ENCODE assay signal across 20 cellular contexts in genomic region chr14:95424533-95424932, GRCh38.
DNase-seq lines count a peak whose midpoint lies in the region; ATAC-seq and TF ChIP-seq lines count a peak whose summit lies in the region.
"Had no signal": no experiment of that assay in that cellular context is flagged by ENCODE, and none has a peak within 500 bp of the region (broad histone marks: within the 10 kb centered on the region; RNA-seq: fewer than 3 reads in every experiment).

No MANE protein-coding gene starts in this region.

- H4K91ac ChIP-seq in IMR-90 (ENCODE audit: insufficient read depth, low read depth, low read length): no peak overlapping the region

- H3K4me1 ChIP-seq in IMR-90 (ENCODE audit: control insufficient read depth, insufficient read depth, low read length): no peaks in the 10 kb centered on the region; the same call in 1 of the 2 replicates
- no peaks in the 10 kb centered on the region for H3K4me1 ChIP-seq in body of pancreas
- peaks cover 0 to 5% (median 0%) of the 10 kb centered on the region in 12 donors for H3K4me1 ChIP-seq in heart left ventricle
- H3K4me1 ChIP-seq: colonic mucosa had no signal

- H3K56ac ChIP-seq in IMR-90 (ENCODE audit: extremely low read depth, insufficient read depth, low read length): no peak overlapping the region

- TF ChIP-seq RAD21 in IMR-90 (IDR thresholded peaks at IDR 0.05; ENCODE audit: low read length): no peak

- no peak for TF ChIP-seq CTCF in IMR-90 (conservative IDR thresholded peaks at IDR 0.05; ENCODE audit: low read depth, low read length)
- TF ChIP-seq CTCF in body of pancreas (IDR thresholded peaks at IDR 0.05): no peak
- TF ChIP-seq CTCF in heart left ventricle (IDR thresholded peaks at IDR 0.05): no peak
- no peak for TF ChIP-seq CTCF in GM13976 (IDR thresholded peaks at IDR 0.05; ENCODE audit: borderline replicate concordance, control extremely low read depth, extremely low read depth, insufficient read depth, missing control alignments)

- no peak overlapping the region for H4K8ac ChIP-seq in IMR-90 (ENCODE audit: low read depth in 2 of 2, low read length in 2 of 2)

- no peak overlapping the region for H3K14ac ChIP-seq in IMR-90 (replicated peaks; ENCODE audit: low read depth, low read length)

- no peak overlapping the region for H2BK15ac ChIP-seq in IMR-90 (ENCODE audit: low read depth, low read length)

- no peak overlapping the region for H3K27ac ChIP-seq in IMR-90 (ENCODE audit: insufficient read depth, low read length)
- no peak overlapping the region for H3K27ac ChIP-seq in body of pancreas
- H3K27ac ChIP-seq in heart left ventricle: no peak overlapping the region
- H3K27ac ChIP-seq: colonic mucosa, neutrophil, tibial artery had no signal

- no peak overlapping the region for H3K23ac ChIP-seq in IMR-90 (ENCODE audit: low read depth, low read length)

- no peak overlapping the region for H3K4ac ChIP-seq in IMR-90 (ENCODE audit: low read depth, low read length)

- in situ Hi-C loops in IMR-90 (cut with MboI; ENCODE audit: low sequenced_read_pairs) (no loop called here), GM13976 (cut with MboI; ENCODE audit: low sequenced_read_pairs, unreplicated experiment) (no loop called here)

- no peak overlapping the region for H3K4me3 ChIP-seq in IMR-90 (ENCODE audit: insufficient read depth, low read depth, low read length)
- H3K4me3 ChIP-seq in body of pancreas: no peak overlapping the region
- no peak overlapping the region for H3K4me3 ChIP-seq in heart left ventricle
- H3K4me3 ChIP-seq: colonic mucosa, tibial artery had no signal

- no peak overlapping the region for H3K18ac ChIP-seq in IMR-90 (ENCODE audit: low read depth, low read length)

- no peak overlapping the region for H3K4me2 ChIP-seq in IMR-90 (ENCODE audit: low read depth, low read length)

- no peak for TF ChIP-seq POLR2A in IMR-90 (IDR thresholded peaks at IDR 0.05; ENCODE audit: low read depth, low read length)
- no peak for TF ChIP-seq POLR2A in body of pancreas (IDR thresholded peaks at IDR 0.05)
- no peak for TF ChIP-seq POLR2A in heart left ventricle (IDR thresholded peaks at IDR 0.05)

- DNase-seq in IMR-90 (peak; percentile 23), body of pancreas (peak in 2 of 4 donors; percentile 36 to 52), heart left ventricle (no peak), sciatic nerve (ENCODE audit: low spot score) (no peak), GM13976 (ENCODE audit: low spot score) (no peak), occipital lobe (lab: John Stamatoyannopoulos, UW) (no peak), SW 1271 (lab: John Stamatoyannopoulos, UW) (no peak)
- DNase-seq: activated CD4-positive, alpha-beta T cell treated with anti-CD3 and anti-CD28 coated beads for 48 hours; activated naive CD4-positive, alpha-beta T cell; CD8-positive, alpha-beta T cell; colonic mucosa; KBM-7; NCI-H1105; NCI-H2107; NCI-H510A treated with DMSO at 0.1 percent for 48 hours; RPMI8226; tibial artery had no signal

- no peaks in the 10 kb centered on the region for H3K27me3 ChIP-seq in IMR-90 (ENCODE audit: control insufficient read depth, insufficient read depth, low read length)
- H3K27me3 ChIP-seq in body of pancreas: no peaks in the 10 kb centered on the region
- no peaks in the 10 kb centered on the region for H3K27me3 ChIP-seq in heart left ventricle
- H3K27me3 ChIP-seq: colonic mucosa, neutrophil, tibial artery had no signal

- no peak overlapping the region for H3K9ac ChIP-seq in IMR-90 (ENCODE audit: low read depth, low read length)

- H2BK20ac ChIP-seq in IMR-90 (ENCODE audit: low read depth, low read length): no peak overlapping the region

- no TSS peak for BruUV-seq in IMR-90 (replicated peaks; lab: Mats Ljungman, UMichigan)

- H3K9me3 ChIP-seq in IMR-90 (ENCODE audit: control insufficient read depth, insufficient read depth, low read length) (no peaks in the 10 kb centered on the region), body of pancreas (no peaks in the 10 kb centered on the region), heart left ventricle (no peaks in the 10 kb centered on the region)
- H3K9me3 ChIP-seq: colonic mucosa, neutrophil, tibial artery had no signal

- CTCF ChIA-PET in IMR-90 (lab: Yijun Ruan, JAX): no interaction called here

- no peak overlapping the region for H2AK5ac ChIP-seq in IMR-90 (ENCODE audit: low read depth, low read length)

- H2AFZ ChIP-seq in IMR-90 (replicated peaks; ENCODE audit: low read length, poor library complexity): no peak overlapping the region

- ATAC-seq in IMR-90 (ENCODE audit: low read depth) (peak; percentile 60), body of pancreas (peak; percentile 58), heart left ventricle (peak in 3 of 4 donors; percentile 44 to 70 (median 45)), sciatic nerve (peak; percentile 84), esophagus mucosa (no peak)
- ATAC-seq: CD8-positive, alpha-beta T cell; stimulated activated memory B cell treated with anti-CD40 and anti-IgM and Interleukin-4, amounts not matched to agents 10 μg/mL and 1 μg/mL and 100 μg/mL, for 72 hours had no signal

- no peak overlapping the region for H2AK9ac ChIP-seq in IMR-90 (replicated peaks; ENCODE audit: low read depth, low read length, poor library complexity)

- H4K20me1 ChIP-seq in IMR-90 (ENCODE audit: insufficient read depth, low read length): no peaks in the 10 kb centered on the region

- H3K79me1 ChIP-seq in IMR-90 (ENCODE audit: low read depth in 1 of 2, low read length in 2 of 2): no peaks in the 10 kb centered on the region

- intact Hi-C loops in IMR-90 (cut with micrococcal nuclease) (no loop called here), body of pancreas (cut with DNase I) (loop anchor here (10.0 kb wide), 1 partner anchor 320 kb away; no protein-coding TSS in a partner anchor), heart left ventricle (cut with DNase I) (loop anchor here in 3 of 10 donors (5.0 to 10.0 kb wide), 3 partner anchors 110 to 570 kb away; partner anchors contain the start of gene CLMN (in 1 of the 3)), sciatic nerve (cut with DNase I) (no loop called here)

- H3K9me1 ChIP-seq in IMR-90 (ENCODE audit: insufficient read depth, low read length): peaks cover 3% of the 10 kb centered on the region; the same call in 1 of the 2 replicates

- dilution Hi-C loops in IMR-90 (cut with HindIII; ENCODE audit: low sequenced_read_pairs, unreplicated experiment): no loop called here

- H2BK5ac ChIP-seq in IMR-90 (ENCODE audit: low read depth, low read length, poor library complexity, severe bottlenecking): no peak overlapping the region

- H2BK120ac ChIP-seq in IMR-90 (ENCODE audit: low read depth, low read length): no peak overlapping the region

- POLR2A ChIA-PET in IMR-90 (lab: Charles Lee; ENCODE audit: unreplicated experiment): no interaction called here

- H3K36me3 ChIP-seq in IMR-90 (ENCODE audit: control insufficient read depth, insufficient read depth, low read length) (peaks cover 1% of the 10 kb centered on the region; the same call in 1 of the 2 replicates), body of pancreas (replicated peaks in 1 of 2; ENCODE audit: insufficient read depth in 1 of 2, low read depth in 2 of 2) (no peaks in the 10 kb centered on the region), heart left ventricle (peaks cover 0 to 51% (median 17%) of the 10 kb centered on the region in 9 donors)
- H3K36me3 ChIP-seq: colonic mucosa had no signal

- no CpG with 5 or more reads among the region's 5 CpGs for WGBS in IMR-90 (ENCODE audit: extremely low coverage in 2 of 2, insufficient read length in 1 of 2), 2 experiments
- WGBS in body of pancreas, 2 donors: 46 to 48% methylated on average over 5 of the region's 5 CpGs
- 76 to 84% (median 78%) methylated on average over 5 of the region's 5 CpGs for WGBS in heart left ventricle, 4 donors

- H4K5ac ChIP-seq in IMR-90 (ENCODE audit: low read depth, low read length): no peak overlapping the region

TF ChIP-seq in IMR-90, 13 proteins besides CTCF, POLR2A, EP300 and RAD21:
- no peak for TF ChIP-seq MXI1 (IDR thresholded peaks at IDR 0.05; ENCODE audit: borderline replicate concordance, low read depth, low read length)
TF ChIP-seq in IMR-90: peak in this region for 0.
